Comparison of ENCODE assay signal across 30 cellular contexts in genomic region chr5:61363715-61364114, GRCh38.
"Had no signal": no experiment of that assay in that cellular context is flagged by ENCODE, and none has a peak within 500 bp of the region (broad histone marks: within the 10 kb centered on the region; RNA-seq: fewer than 3 reads in every experiment).

No MANE protein-coding gene starts in this region.

- H3K4me3 Mint-ChIP-seq: activated B cell treated with CpG ODN at 0.5 μM for 24 hours; activated CD4-positive, alpha-beta memory T cell treated with anti-CD3 and anti-CD28 coated beads, Interleukin-2, amount 10 ng/mL, durations not matched to agents 7 days and 5 days; activated CD8-positive, alpha-beta memory T cell treated with anti-CD3 and anti-CD28 coated beads, Interleukin-2, amount 10 ng/mL, durations not matched to agents 7 days and 5 days; activated naive CD8-positive, alpha-beta T cell treated with anti-CD3 and anti-CD28 coated beads for 36 hours; activated T-cell treated with anti-CD3 and anti-CD28 coated beads, Interleukin-2, amount 50 U/mL, for 72 hours; activated T-helper 17 cell treated with anti-CD3 and anti-CD28 coated beads, Interleukin-2, amount 50 U/mL, for 72 hours had no signal

- ATAC-seq: activated CD8-positive, alpha-beta memory T cell treated with anti-CD3 and anti-CD28 coated beads, Interleukin-2, amount 10 ng/mL, durations not matched to agents 7 days and 5 days; activated T-helper 17 cell treated with anti-CD3 and anti-CD28 coated beads, Interleukin-2, amount 50 U/mL, for 72 hours had no signal

- H3K4me3 ChIP-seq: cardiac muscle cell, SJCRH30 had no signal

- H3K4me1 ChIP-seq: SJCRH30 had no signal

- H3K36me3 ChIP-seq: cardiac muscle cell had no signal

- DNase-seq: activated B cell treated with CpG ODN at 0.5 μM for 24 hours; activated CD4-positive, alpha-beta memory T cell treated with anti-CD3 and anti-CD28 coated beads, Interleukin-2, amount 10 ng/mL, durations not matched to agents 7 days and 5 days; activated CD4-positive, alpha-beta T cell treated with anti-CD3 and anti-CD28 coated beads for 4 hours; activated CD4-positive, alpha-beta T cell treated with anti-CD3 and anti-CD28 coated beads, Interleukin-2, amount 50 U/mL, for 1 hour; activated CD4-positive, CD25-positive, alpha-beta regulatory T cell treated with anti-CD3 and anti-CD28 coated beads, Interleukin-2, amount 50 U/mL, for 72 hours; activated CD8-positive, alpha-beta memory T cell treated with anti-CD3 and anti-CD28 coated beads for 24 hours; activated CD8-positive, alpha-beta memory T cell treated with anti-CD3 and anti-CD28 coated beads, Interleukin-2, amount 10 ng/mL, durations not matched to agents 7 days and 5 days; activated CD8-positive, alpha-beta memory T cell treated with anti-CD3 and anti-CD28 coated beads, Interleukin-2, amount 50 U/mL, for 48 hours; activated effector memory CD4-positive, alpha-beta T cell treated with anti-CD3 and anti-CD28 coated beads, Interleukin-2, amount 50 U/mL, for 16 hours; activated naive CD4-positive, alpha-beta T cell; activated naive CD4-positive, alpha-beta T cell treated with anti-CD3 and anti-CD28 coated beads, Interleukin-2, amount 50 U/mL, for 16 hours; activated naive CD8-positive, alpha-beta T cell treated with anti-CD3 and anti-CD28 coated beads for 36 hours; activated T-cell treated with anti-CD3 and anti-CD28 coated beads, Interleukin-2, amount 50 U/mL, for 1 hour; amniotic stem cell; aorta; NCI-H1105; NCI-H1417 treated with DMSO at 0.1 percent for 48 hours; NCI-H1930; NCI-H2081 treated with DMSO at 0.1 percent for 48 hours; NCI-H226; NCI-H446 treated with DMSO at 0.1 percent for 48 hours; NCI-H524 treated with DMSO at 0.1 percent for 48 hours; SHP77; SJCRH30; T-helper 1 cell; T-helper 9 cell had no signal

- H3K9me3 ChIP-seq: SJCRH30 had no signal

- H3K27ac ChIP-seq: cardiac muscle cell, SJCRH30, VCaP had no signal

- H3K9me3 Mint-ChIP-seq: activated B cell treated with CpG ODN at 0.5 μM for 24 hours; activated CD4-positive, alpha-beta memory T cell treated with anti-CD3 and anti-CD28 coated beads, Interleukin-2, amount 10 ng/mL, durations not matched to agents 7 days and 5 days; activated naive CD8-positive, alpha-beta T cell treated with anti-CD3 and anti-CD28 coated beads for 36 hours; activated T-cell treated with anti-CD3 and anti-CD28 coated beads, Interleukin-2, amount 50 U/mL, for 72 hours; activated T-helper 17 cell treated with anti-CD3 and anti-CD28 coated beads, Interleukin-2, amount 50 U/mL, for 72 hours had no signal

- H3K27ac Mint-ChIP-seq: activated B cell treated with CpG ODN at 0.5 μM for 24 hours; activated CD4-positive, alpha-beta memory T cell treated with anti-CD3 and anti-CD28 coated beads, Interleukin-2, amount 10 ng/mL, durations not matched to agents 7 days and 5 days; activated CD8-positive, alpha-beta memory T cell treated with anti-CD3 and anti-CD28 coated beads, Interleukin-2, amount 10 ng/mL, durations not matched to agents 7 days and 5 days; activated naive CD8-positive, alpha-beta T cell treated with anti-CD3 and anti-CD28 coated beads for 36 hours; activated T-cell treated with anti-CD3 and anti-CD28 coated beads, Interleukin-2, amount 50 U/mL, for 72 hours; activated T-helper 17 cell treated with anti-CD3 and anti-CD28 coated beads, Interleukin-2, amount 50 U/mL, for 72 hours had no signal

- H3K27me3 Mint-ChIP-seq: activated B cell treated with CpG ODN at 0.5 μM for 24 hours; activated CD4-positive, alpha-beta memory T cell treated with anti-CD3 and anti-CD28 coated beads, Interleukin-2, amount 10 ng/mL, durations not matched to agents 7 days and 5 days; activated CD8-positive, alpha-beta memory T cell treated with anti-CD3 and anti-CD28 coated beads, Interleukin-2, amount 10 ng/mL, durations not matched to agents 7 days and 5 days; activated naive CD8-positive, alpha-beta T cell treated with anti-CD3 and anti-CD28 coated beads for 36 hours; activated T-helper 17 cell treated with anti-CD3 and anti-CD28 coated beads, Interleukin-2, amount 50 U/mL, for 72 hours had no signal

- H3K27me3 ChIP-seq: cardiac muscle cell, SJCRH30 had no signal
